In genomic region chr16:79721186-79721745, GRCh38 we compare ENCODE assay signal across 16 cellular contexts.
"Had no signal": no experiment of that assay in that cellular context is flagged by ENCODE, and none has a peak within 500 bp of the region (broad histone marks: within the 10 kb centered on the region; RNA-seq: fewer than 3 reads in every experiment).

No MANE protein-coding gene starts in this region.

- H3K27ac Mint-ChIP-seq: activated naive CD8-positive, alpha-beta T cell treated with anti-CD3 and anti-CD28 coated beads, Interleukin-2, amount 50 U/mL, for 24 hours; neural progenitor cell had no signal

- H3K9me3 ChIP-seq: esophagus squamous epithelium, lower lobe of right lung, SJCRH30 had no signal

- H3K27me3 ChIP-seq: cardiac muscle cell, esophagus squamous epithelium, neural progenitor cell, SJCRH30 had no signal

- H3K36me3 ChIP-seq: cardiac muscle cell, esophagus squamous epithelium, lower lobe of right lung, neural progenitor cell, SJCRH30 had no signal

- H3K4me1 ChIP-seq: foreskin keratinocyte, lower lobe of right lung had no signal

- H3K4me2 ChIP-seq: neural progenitor cell had no signal

- FAIRE-seq: endothelial cell of umbilical vein had no signal

- H2AFZ ChIP-seq: neural progenitor cell, parathyroid adenoma had no signal

- H3K27me3 Mint-ChIP-seq: activated naive CD8-positive, alpha-beta T cell treated with anti-CD3 and anti-CD28 coated beads, Interleukin-2, amount 50 U/mL, for 24 hours had no signal

- H3K4me1 Mint-ChIP-seq: activated naive CD8-positive, alpha-beta T cell treated with anti-CD3 and anti-CD28 coated beads, Interleukin-2, amount 50 U/mL, for 24 hours had no signal

- H3K4me3 ChIP-seq: cardiac muscle cell, esophagus squamous epithelium, lower lobe of right lung, neural progenitor cell, SJCRH30, skin epidermis had no signal

- H3K9ac ChIP-seq: neural progenitor cell, parathyroid adenoma had no signal

- H3K27ac ChIP-seq: cardiac muscle cell, esophagus squamous epithelium, foreskin keratinocyte, lower lobe of right lung, neural progenitor cell, parathyroid adenoma, SJCRH30, skin epidermis had no signal

- H3K79me2 ChIP-seq: parathyroid adenoma had no signal

- ATAC-seq: activated naive CD8-positive, alpha-beta T cell treated with anti-CD3 and anti-CD28 coated beads, Interleukin-2, amount 50 U/mL, for 24 hours; foreskin keratinocyte; lower lobe of right lung had no signal

- H3K4me3 Mint-ChIP-seq: activated naive CD8-positive, alpha-beta T cell treated with anti-CD3 and anti-CD28 coated beads, Interleukin-2, amount 50 U/mL, for 24 hours; neural progenitor cell had no signal

- DNase-seq: activated CD4-positive, CD25-positive, alpha-beta regulatory T cell; activated naive CD4-positive, alpha-beta T cell; activated naive CD8-positive, alpha-beta T cell treated with anti-CD3 and anti-CD28 coated beads, Interleukin-2, amount 50 U/mL, for 24 hours; esophagus squamous epithelium; foreskin keratinocyte; glutamatergic neuron; lower lobe of right lung; midbrain; SJCRH30; SW 1271; trophoblast cell had no signal
